29 cellular contexts compared by ENCODE assay signal in the genomic region with DNA sequence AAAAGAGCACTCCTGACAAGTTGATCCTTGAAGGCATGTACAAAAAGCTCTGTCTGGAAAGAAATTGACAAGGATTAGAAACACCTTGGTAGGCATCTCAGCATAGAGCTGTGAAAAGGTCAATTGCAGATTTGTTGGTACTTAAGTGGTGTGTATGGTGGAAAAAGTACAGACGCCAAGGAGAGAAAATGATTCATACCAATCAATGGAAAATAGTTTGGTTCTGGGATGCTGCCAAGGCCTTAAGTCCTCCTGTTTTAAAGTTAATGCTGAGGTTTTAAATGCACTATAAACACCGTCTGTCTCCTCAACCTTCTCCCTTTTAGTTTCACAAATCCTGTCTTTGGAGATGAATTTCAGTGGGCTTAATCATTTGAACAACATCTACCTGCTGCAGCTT.
DNase-seq lines count a peak whose midpoint lies in the region; ATAC-seq, FAIRE-seq and TF ChIP-seq lines count a peak whose summit lies in the region.
"Had no signal": no experiment of that assay in that cellular context is flagged by ENCODE, and none has a peak within 500 bp of the region (broad histone marks: within the 10 kb centered on the region; RNA-seq: fewer than 3 reads in every experiment).

No MANE protein-coding gene starts in this region.

- DNase-seq in cardiac muscle cell (ENCODE audit: low read depth in 1 of 2, low spot score in 1 of 2) (peak in 1 of 2 donors; percentile 41), right cardiac atrium (no peak), astrocyte (ENCODE audit: low read depth) (peak; percentile 53), hepatocyte (ENCODE audit: low spot score) (peak; percentile 4), transverse colon (no peak), T1000 (lab: John Stamatoyannopoulos, UW) (no peak), iPS-NIHi7 (ENCODE audit: extremely low spot score) (no peak), DMS 273 (lab: John Stamatoyannopoulos, UW; ENCODE audit: unreplicated experiment) (no peak)
- DNase-seq: activated CD4-positive, alpha-beta memory T cell treated with anti-CD3 and anti-CD28 coated beads for 36 hours; activated CD8-positive, alpha-beta memory T cell treated with anti-CD3 and anti-CD28 coated beads, Interleukin-2, amount 50 U/mL, for 4 hours; activated effector memory CD4-positive, alpha-beta T cell treated with anti-CD3 and anti-CD28 coated beads, Interleukin-2, amount 50 U/mL, for 16 hours; brain microvascular endothelial cell; CD4-positive, alpha-beta memory T cell; Kasumi-1; MV-4-11; naive B cell; NCI-H146; NCI-H2171 treated with DMSO at 0.1 percent for 48 hours; NCI-H526 treated with DMSO at 0.1 percent for 48 hours; nucleus accumbens; psoas muscle; RPMI8226; stomach; T-cell had no signal

- TF ChIP-seq CTCF in cardiac muscle cell (IDR thresholded peaks at IDR 0.05; ENCODE audit: low read depth, low read length) (no peak), astrocyte (IDR thresholded peaks at IDR 0.05; ENCODE audit: insufficient read depth, low read depth, low read length) (no peak), hepatocyte (IDR thresholded peaks at IDR 0.05; ENCODE audit: poor library complexity) (no peak), transverse colon (IDR thresholded peaks at IDR 0.05) (no peak)

- no peak overlapping the region for H2AFZ ChIP-seq in astrocyte (ENCODE audit: low read depth, low read length)
- no peak overlapping the region for H2AFZ ChIP-seq in hepatocyte

- H3K9me3 ChIP-seq in cardiac muscle cell (ENCODE audit: low read depth) (no peaks in the 10 kb centered on the region), right cardiac atrium (ENCODE audit: control insufficient read depth, low read length) (no peaks in the 10 kb centered on the region), astrocyte (ENCODE audit: insufficient read depth, low read depth, low read length) (no peaks in the 10 kb centered on the region), hepatocyte (ENCODE audit: low read depth) (no peaks in the 10 kb centered on the region), transverse colon (no peaks in the 10 kb centered on the region)
- H3K9me3 ChIP-seq: psoas muscle, SJSA1, stomach, tibial nerve had no signal

- H3K4me3 ChIP-seq in cardiac muscle cell = no peak overlapping the region
- H3K4me3 ChIP-seq in right cardiac atrium (ENCODE audit: low read length) = no peak overlapping the region
- no peak overlapping the region for H3K4me3 ChIP-seq in astrocyte (ENCODE audit: insufficient read depth, low read depth, low read length)
- H3K4me3 ChIP-seq in hepatocyte = no peak overlapping the region
- no peak overlapping the region for H3K4me3 ChIP-seq in transverse colon
- H3K4me3 ChIP-seq: psoas muscle, SJSA1, stomach, tibial nerve had no signal

- H3K36me3 ChIP-seq in cardiac muscle cell = no peaks in the 10 kb centered on the region
- H3K36me3 ChIP-seq in astrocyte (ENCODE audit: insufficient read depth, low read length) = peaks cover 2% of the 10 kb centered on the region
- no peaks in the 10 kb centered on the region for H3K36me3 ChIP-seq in hepatocyte (replicated peaks; ENCODE audit: insufficient read depth, low read depth)
- no peaks in the 10 kb centered on the region for H3K36me3 ChIP-seq in transverse colon
- H3K36me3 ChIP-seq: brain microvascular endothelial cell, SJSA1 had no signal

- H3K4me3 Mint-ChIP-seq in astrocyte (ENCODE audit: unreplicated experiment) = no peak overlapping the region
- H3K4me3 Mint-ChIP-seq: activated CD4-positive, alpha-beta memory T cell treated with anti-CD3 and anti-CD28 coated beads for 36 hours; CD4-positive, alpha-beta memory T cell; memory B cell; naive B cell; T-cell had no signal

- peaks cover 13% of the 10 kb centered on the region for H3K4me1 Mint-ChIP-seq in astrocyte (ENCODE audit: low read depth, unreplicated experiment)
- H3K4me1 Mint-ChIP-seq: memory B cell, naive B cell had no signal

- no peaks in the 10 kb centered on the region for H3K79me2 ChIP-seq in astrocyte (ENCODE audit: insufficient read depth, low read length)
- H3K79me2 ChIP-seq in hepatocyte = no peaks in the 10 kb centered on the region

- TF ChIP-seq EP300 in transverse colon (IDR thresholded peaks at IDR 0.05; ENCODE audit: low read depth) = no peak

- no peaks in the 10 kb centered on the region for H3K36me3 Mint-ChIP-seq in astrocyte (ENCODE audit: low read depth, unreplicated experiment)
- H3K36me3 Mint-ChIP-seq: memory B cell, naive B cell had no signal

- in situ Hi-C loops in transverse colon (cut with MboI; ENCODE audit: low pct_ligation_motif_present in 1 of 4, low pct_unique_long_range_greater_than_20kb in 1 of 4, low sequenced_read_pairs in 3 of 4) = no loop called here

- WGBS in right cardiac atrium = 92% methylated on average over 2 of the region's 2 CpGs
- WGBS in hepatocyte (ENCODE audit: low lambda C conversion rate, missing lambda C conversion rate) = 70% methylated on average over 2 of the region's 2 CpGs
- WGBS in transverse colon (ENCODE audit: low coverage in 1 of 2), 2 donors = 30 to 40% methylated on average over 1 to 2 of the region's 2 CpGs

- TF ChIP-seq POLR2A in transverse colon (IDR thresholded peaks at IDR 0.05) = no peak

- FAIRE-seq in astrocyte (lab: Jason Lieb, UNC) = no peak
- FAIRE-seq: frontal cortex, HepG2 had no signal

- H3K27me3 Mint-ChIP-seq in astrocyte (ENCODE audit: low read depth, unreplicated experiment) = no peaks in the 10 kb centered on the region
- H3K27me3 Mint-ChIP-seq: activated CD4-positive, alpha-beta memory T cell treated with anti-CD3 and anti-CD28 coated beads for 36 hours; CD4-positive, alpha-beta memory T cell; memory B cell; naive B cell; T-cell had no signal

- H3K9me2 ChIP-seq in hepatocyte (replicated peaks; ENCODE audit: insufficient read depth) = no peaks in the 10 kb centered on the region

- H3K9me3 Mint-ChIP-seq in astrocyte (ENCODE audit: unreplicated experiment) = no peaks in the 10 kb centered on the region
- H3K9me3 Mint-ChIP-seq: activated CD4-positive, alpha-beta memory T cell treated with anti-CD3 and anti-CD28 coated beads for 36 hours; memory B cell; naive B cell; T-cell had no signal

- H3K27ac ChIP-seq in cardiac muscle cell = peak overlapping the region; percentile 52
- no peak overlapping the region for H3K27ac ChIP-seq in right cardiac atrium (ENCODE audit: low read length)
- H3K27ac ChIP-seq in astrocyte (ENCODE audit: low read depth, low read length) = no peak overlapping the region
- no peak overlapping the region for H3K27ac ChIP-seq in hepatocyte
- H3K27ac ChIP-seq in transverse colon = peak overlapping the region; percentile 16 to 46 (median 36)
- H3K27ac ChIP-seq: brain microvascular endothelial cell, psoas muscle, SJSA1, stomach, tibial nerve had no signal

- H3K27me3 ChIP-seq in cardiac muscle cell (no peaks in the 10 kb centered on the region), right cardiac atrium (ENCODE audit: control insufficient read depth, insufficient read depth) (no peaks in the 10 kb centered on the region), astrocyte (ENCODE audit: insufficient read depth, low read length) (no peaks in the 10 kb centered on the region), hepatocyte (no peaks in the 10 kb centered on the region), transverse colon (no peaks in the 10 kb centered on the region)
- H3K27me3 ChIP-seq: brain microvascular endothelial cell, SJSA1, stomach, tibial nerve had no signal

- ATAC-seq in right cardiac atrium = no peak
- ATAC-seq: HepG2, psoas muscle, T-cell had no signal

- H3K4me1 ChIP-seq in cardiac muscle cell (ENCODE audit: low read depth) (peaks cover 16% of the 10 kb centered on the region), right cardiac atrium (ENCODE audit: control insufficient read depth, insufficient read depth, low read length) (no peaks in the 10 kb centered on the region), astrocyte (ENCODE audit: insufficient read depth, low read length) (no peaks in the 10 kb centered on the region), hepatocyte (ENCODE audit: insufficient read depth) (no peaks in the 10 kb centered on the region), transverse colon (peaks cover 0 to 39% (median 13%) of the 10 kb centered on the region in 4 donors)
- H3K4me1 ChIP-seq: psoas muscle, SJSA1, stomach, tibial nerve had no signal

- intact Hi-C loops in right cardiac atrium (cut with DNase I) (no loop called here), transverse colon (cut with DNase I; ENCODE audit: low total_unique reads) (no loop called here)

- H3K9ac ChIP-seq in astrocyte (ENCODE audit: low read length) = no peak overlapping the region

- no peaks in the 10 kb centered on the region for H4K20me1 ChIP-seq in astrocyte (ENCODE audit: insufficient read depth, low read length)
- H4K20me1 ChIP-seq in hepatocyte (ENCODE audit: insufficient read depth, poor library complexity, severe bottlenecking) = no peaks in the 10 kb centered on the region

- no peak overlapping the region for H3K4me2 ChIP-seq in astrocyte (ENCODE audit: low read length)
- H3K4me2 ChIP-seq in hepatocyte = no peak overlapping the region

- no peak overlapping the region for H3K27ac Mint-ChIP-seq in astrocyte (ENCODE audit: unreplicated experiment)
- H3K27ac Mint-ChIP-seq: activated CD4-positive, alpha-beta memory T cell treated with anti-CD3 and anti-CD28 coated beads for 36 hours; memory B cell had no signal

Comparison
In these comparisons a context has a peak if more than half of its experiments do, and no peak if none do; other contexts are left out.
1. H3K27ac ChIP-seq: peak in cardiac muscle cell (single experiment) and transverse colon (4 of 4); none in right cardiac atrium (single experiment), astrocyte (single experiment) and hepatocyte (single experiment).
2. DNase-seq: peak in astrocyte (single experiment) and hepatocyte (single experiment); none in right cardiac atrium (0 of 3), transverse colon (single experiment), T1000 (single experiment), iPS-NIHi7 (single experiment) and DMS 273 (single experiment).